ENCODE assay signal across 11 cellular contexts in genomic region chr19:2774953-2775555, GRCh38. TPM values are rescaled to one million over a fixed set of nuclear protein-coding genes. Genes with fewer than 3 reads are reported as not detected.
A peak's percentile ranks its signal among the peaks of the same experiment; 100 is the strongest.
DNase-seq lines count a peak whose midpoint lies in the region; ATAC-seq lines count a peak whose summit lies in the region.
"Had no signal": no experiment of that assay in that cellular context is flagged by ENCODE, and none has a peak within 500 bp of the region (broad histone marks: within the 10 kb centered on the region; RNA-seq: fewer than 3 reads in every experiment).

No MANE protein-coding gene starts in this region.

- peaks cover 28% of the 10 kb centered on the region for H3K4me1 Mint-ChIP-seq in activated CD4-positive, alpha-beta T cell treated with anti-CD3 and anti-CD28 coated beads, Interleukin-2, amount 10 ng/mL, durations not matched to agents 24 days and 14 days
- peaks cover 11% of the 10 kb centered on the region for H3K4me1 Mint-ChIP-seq in memory B cell

- peak overlapping the region; percentile 94 for H3K27ac Mint-ChIP-seq in activated CD4-positive, alpha-beta T cell treated with anti-CD3 and anti-CD28 coated beads, Interleukin-2, amount 10 ng/mL, durations not matched to agents 24 days and 14 days
- H3K27ac Mint-ChIP-seq in memory B cell, result peak overlapping the region; percentile 94

- no peak for DNase-seq in activated CD4-positive, alpha-beta T cell treated with anti-CD3 and anti-CD28 coated beads, Interleukin-2, amount 10 ng/mL, durations not matched to agents 24 days and 14 days
- DNase-seq in activated CD4-positive, alpha-beta T cell treated with anti-CD3 and anti-CD28 coated beads for 1 hour, result no peak
- DNase-seq in caudate nucleus (lab: John Stamatoyannopoulos, UW) (peak in 6 of 61 donors; percentile 9 to 35 (median 21)), memory B cell (ENCODE audit: low spot score in 2 of 2) (no peak), substantia nigra (lab: John Stamatoyannopoulos, UW) (peak in 27 of 49 donors; percentile 7 to 67 (median 31)), NCI-H1694 (lab: John Stamatoyannopoulos, UW) (no peak)
- DNase-seq: foreskin keratinocyte, NCI-H187 treated with DMSO at 0.1 percent for 48 hours, SHP77 had no signal

- peak overlapping the region; percentile 63 for H3K27ac ChIP-seq in caudate nucleus (ENCODE audit: low read depth, low read length)
- peak overlapping the region; percentile 57 for H3K27ac ChIP-seq in substantia nigra (ENCODE audit: low read depth, low read length, poor library complexity, severe bottlenecking)
- H3K27ac ChIP-seq: foreskin keratinocyte had no signal

- intact Hi-C loops in activated CD4-positive, alpha-beta T cell treated with anti-CD3 and anti-CD28 coated beads, Interleukin-2, amount 10 ng/mL, durations not matched to agents 24 days and 14 days (cut with micrococcal nuclease), result no loop called here

- no peaks in the 10 kb centered on the region for H3K27me3 Mint-ChIP-seq in activated CD4-positive, alpha-beta T cell treated with anti-CD3 and anti-CD28 coated beads, Interleukin-2, amount 10 ng/mL, durations not matched to agents 24 days and 14 days
- no peaks in the 10 kb centered on the region for H3K27me3 Mint-ChIP-seq in memory B cell

- H3K9me3 Mint-ChIP-seq in activated CD4-positive, alpha-beta T cell treated with anti-CD3 and anti-CD28 coated beads, Interleukin-2, amount 10 ng/mL, durations not matched to agents 24 days and 14 days, result no peaks in the 10 kb centered on the region
- H3K9me3 Mint-ChIP-seq in memory B cell, result no peaks in the 10 kb centered on the region

- H3K4me3 Mint-ChIP-seq in activated CD4-positive, alpha-beta T cell treated with anti-CD3 and anti-CD28 coated beads, Interleukin-2, amount 10 ng/mL, durations not matched to agents 24 days and 14 days, result peak overlapping the region; percentile 84
- H3K4me3 Mint-ChIP-seq in memory B cell, result peak overlapping the region; percentile 78

- peaks cover 22% of the 10 kb centered on the region for H3K36me3 Mint-ChIP-seq in activated CD4-positive, alpha-beta T cell treated with anti-CD3 and anti-CD28 coated beads, Interleukin-2, amount 10 ng/mL, durations not matched to agents 24 days and 14 days (ENCODE audit: low read depth)
- no peaks in the 10 kb centered on the region for H3K36me3 Mint-ChIP-seq in memory B cell

- ATAC-seq in memory B cell (ENCODE audit: low read depth), result no peak
- ATAC-seq in HG03196 (IDR thresholded peaks at IDR 0.05; ENCODE audit: unreplicated experiment), result no peak
- ATAC-seq in HG03354 (IDR thresholded peaks at IDR 0.05; ENCODE audit: poor library complexity, severe bottlenecking, unreplicated experiment), result no peak
- ATAC-seq: foreskin keratinocyte had no signal

RNA-seq across cellular contexts. Expression of gene SGTA, which starts 8.0 kb away (rescaled TPM):
- total RNA-seq in activated CD4-positive, alpha-beta T cell treated with anti-CD3 and anti-CD28 coated beads, Interleukin-2, amount 10 ng/mL, durations not matched to agents 24 days and 14 days, result 73.3 and 76.9 TPM in 2 replicates

RNA-seq across cellular contexts. Expression of gene THOP1, which starts 10.2 kb away (rescaled TPM):
- 200 and 207 TPM in 2 replicates for total RNA-seq in activated CD4-positive, alpha-beta T cell treated with anti-CD3 and anti-CD28 coated beads, Interleukin-2, amount 10 ng/mL, durations not matched to agents 24 days and 14 days

RNA-seq across cellular contexts. Expression of gene SLC39A3, which starts 35.2 kb away (rescaled TPM):
- total RNA-seq in activated CD4-positive, alpha-beta T cell treated with anti-CD3 and anti-CD28 coated beads, Interleukin-2, amount 10 ng/mL, durations not matched to agents 24 days and 14 days, result 48.8 and 52.2 TPM in 2 replicates

RNA-seq across cellular contexts. Expression of gene ZNF554, which starts 44.6 kb away (rescaled TPM):
- total RNA-seq in activated CD4-positive, alpha-beta T cell treated with anti-CD3 and anti-CD28 coated beads, Interleukin-2, amount 10 ng/mL, durations not matched to agents 24 days and 14 days, result 1.9 and 2.1 TPM in 2 replicates

RNA-seq across cellular contexts. Expression of gene DIRAS1, which starts 53.9 kb away (rescaled TPM):
- 0.16 TPM in 1 of 2 replicates, not detected in the other for total RNA-seq in activated CD4-positive, alpha-beta T cell treated with anti-CD3 and anti-CD28 coated beads, Interleukin-2, amount 10 ng/mL, durations not matched to agents 24 days and 14 days

Comparison
In these comparisons a context has a peak if more than half of its experiments do, and no peak if none do; other contexts are left out.
1. DNase-seq: peak in substantia nigra (27 of 49); none in activated CD4-positive, alpha-beta T cell treated with anti-CD3 and anti-CD28 coated beads, Interleukin-2, amount 10 ng/mL, durations not matched to agents 24 days and 14 days (single experiment), activated CD4-positive, alpha-beta T cell treated with anti-CD3 and anti-CD28 coated beads for 1 hour (single experiment), memory B cell (0 of 2) and NCI-H1694 (single experiment).